In the genomic region with DNA sequence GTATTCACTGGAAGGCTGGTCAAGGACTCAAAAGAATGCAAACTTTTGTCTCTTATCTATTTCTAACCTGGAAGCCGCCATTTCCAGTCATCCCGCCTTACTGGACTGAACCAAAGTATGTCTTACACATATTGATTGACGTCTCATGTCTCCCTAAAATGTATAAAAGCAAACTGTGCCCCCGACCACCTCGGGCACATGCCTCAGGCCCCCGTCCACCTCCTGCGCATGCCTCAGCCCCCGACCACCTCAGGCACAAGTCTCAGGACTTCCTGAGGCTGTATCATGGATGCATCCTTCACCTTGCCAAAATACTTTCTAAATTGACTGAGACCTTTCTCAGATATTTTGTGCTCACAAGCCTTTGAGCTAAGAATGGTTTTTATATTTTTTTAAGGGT, we compare ENCODE assay signal across 23 cellular contexts.
"Had no signal": no experiment of that assay in that cellular context is flagged by ENCODE, and none has a peak within 500 bp of the region (broad histone marks: within the 10 kb centered on the region; RNA-seq: fewer than 3 reads in every experiment).

No MANE protein-coding gene starts in this region.

- H3K4me3 ChIP-seq: left ventricle myocardium inferior, pancreas, right atrium auricular region, right lobe of liver, skin epidermis, suprapubic skin, thoracic aorta, tibial artery, vagina had no signal

- H3K36me3 ChIP-seq: left ventricle myocardium inferior, pancreas, right atrium auricular region, right lobe of liver, suprapubic skin, thoracic aorta, tibial artery, vagina had no signal

- H3K9me3 ChIP-seq: left ventricle myocardium inferior, pancreas, right atrium auricular region, right lobe of liver, suprapubic skin, thoracic aorta, tibial artery, vagina had no signal

- H3K27ac ChIP-seq: left ventricle myocardium inferior, pancreas, right atrium auricular region, right lobe of liver, skin epidermis, suprapubic skin, thoracic aorta, tibial artery, vagina had no signal

- H3K27me3 ChIP-seq: pancreas, right atrium auricular region, right lobe of liver, tibial artery, vagina had no signal

- H3K4me1 ChIP-seq: left ventricle myocardium inferior, pancreas, right atrium auricular region, right lobe of liver, suprapubic skin, tibial artery, vagina had no signal

- H3K4me1 Mint-ChIP-seq: immature natural killer cell; naive thymus-derived CD8-positive, alpha-beta T cell; nephron; neural crest cell; stimulated activated effector memory CD8-positive, alpha-beta T cell treated with anti-CD3 and anti-CD28 coated beads, Interleukin-12 subunit alpha, Interleukin-12 subunit beta, amount 100 ng/mL, for 72 hours had no signal

- H3K4me3 Mint-ChIP-seq: immature natural killer cell; memory B cell; naive thymus-derived CD8-positive, alpha-beta T cell; nephron; neural crest cell; stimulated activated effector memory CD8-positive, alpha-beta T cell treated with anti-CD3 and anti-CD28 coated beads, Interleukin-12 subunit alpha, Interleukin-12 subunit beta, amount 100 ng/mL, for 72 hours; stimulated activated naive CD8-positive, alpha-beta T cell treated with anti-CD3 and anti-CD28 coated beads, Interleukin-15, Interleukin-2, amounts not matched to agents 100 ng/mL and 50 ng/mL, for 24 hours had no signal

- H3K36me3 Mint-ChIP-seq: immature natural killer cell; memory B cell; naive thymus-derived CD8-positive, alpha-beta T cell; stimulated activated effector memory CD8-positive, alpha-beta T cell treated with anti-CD3 and anti-CD28 coated beads, Interleukin-12 subunit alpha, Interleukin-12 subunit beta, amount 100 ng/mL, for 72 hours had no signal

- ATAC-seq: naive thymus-derived CD8-positive, alpha-beta T cell; pancreas; right lobe of liver; stimulated activated effector memory CD8-positive, alpha-beta T cell treated with anti-CD3 and anti-CD28 coated beads, Interleukin-12 subunit alpha, Interleukin-12 subunit beta, amount 100 ng/mL, for 72 hours had no signal

- H3K27ac Mint-ChIP-seq: immature natural killer cell; memory B cell; naive thymus-derived CD8-positive, alpha-beta T cell; nephron; stimulated activated effector memory CD8-positive, alpha-beta T cell treated with anti-CD3 and anti-CD28 coated beads, Interleukin-12 subunit alpha, Interleukin-12 subunit beta, amount 100 ng/mL, for 72 hours; stimulated activated naive CD8-positive, alpha-beta T cell treated with anti-CD3 and anti-CD28 coated beads, Interleukin-15, Interleukin-2, amounts not matched to agents 100 ng/mL and 50 ng/mL, for 24 hours had no signal

- DNase-seq: hypothalamus; immature natural killer cell; kidney; left ventricle myocardium inferior; naive thymus-derived CD8-positive, alpha-beta T cell; nucleus accumbens; pancreas; posterior cingulate gyrus; right lobe of liver; stimulated activated CD4-positive, alpha-beta T cell treated with anti-CD3 and anti-CD28 coated beads, Interleukin-4, amount 100 ng/mL, for 24 hours; stimulated activated naive CD4-positive, alpha-beta T cell; trophoblast cell had no signal
